Comparison of ENCODE assay signal across 21 cellular contexts in genomic region chr18:49189772-49190171, GRCh38.
DNase-seq lines count a peak whose midpoint lies in the region; ATAC-seq and TF ChIP-seq lines count a peak whose summit lies in the region.
"Had no signal": no experiment of that assay in that cellular context is flagged by ENCODE, and none has a peak within 500 bp of the region (broad histone marks: within the 10 kb centered on the region; RNA-seq: fewer than 3 reads in every experiment).

No MANE protein-coding gene starts in this region.

- H3K4me3 ChIP-seq in choroid plexus epithelial cell (ENCODE audit: low read depth, low read length) = no peak overlapping the region
- H3K4me3 ChIP-seq: left lung, prostate gland, upper lobe of right lung had no signal

- peak overlapping the region; percentile 89 for H3K27ac ChIP-seq in substantia nigra (ENCODE audit: low read depth, low read length, poor library complexity, severe bottlenecking)
- H3K27ac ChIP-seq: prostate gland, upper lobe of right lung had no signal

- ATAC-seq in HG02763 (IDR thresholded peaks at IDR 0.05; ENCODE audit: unreplicated experiment) = no peak
- ATAC-seq: left lung; stimulated activated naive CD8-positive, alpha-beta T cell treated with anti-CD3 and anti-CD28 coated beads, Interleukin-15, Interleukin-2, amounts not matched to agents 100 U/mL and 50 U/mL, for 24 hours; upper lobe of right lung had no signal

- no peak for TF ChIP-seq CTCF in choroid plexus epithelial cell (conservative IDR thresholded peaks at IDR 0.05; ENCODE audit: low read depth, low read length)

- DNase-seq in HCEC 1CT (peak; percentile 31), choroid plexus epithelial cell (ENCODE audit: low read depth) (peak; percentile 53), iris pigment epithelial cell (ENCODE audit: low read depth) (peak; percentile 31), substantia nigra (lab: John Stamatoyannopoulos, UW) (no peak), GF-D8 (lab: John Stamatoyannopoulos, UW) (no peak), activated gamma-delta T cell (lab: John Stamatoyannopoulos, UW) (no peak)
- DNase-seq: activated CD4-positive, alpha-beta T cell treated with anti-CD3 and anti-CD28 coated beads for 4 hours; erythroblast; glutamatergic neuron; KG1; left lung; MV-4-11; NCI-H1694 treated with DMSO at 0.1 percent for 48 hours; NCI-H774; Right ventricle myocardium superior; small intestine; stimulated activated CD4-positive, alpha-beta T cell treated with anti-CD3 and anti-CD28 coated beads, Interleukin-2, amount 100 ng/mL, for 48 hours; stimulated activated naive CD8-positive, alpha-beta T cell treated with anti-CD3 and anti-CD28 coated beads, Interleukin-15, Interleukin-2, amounts not matched to agents 100 U/mL and 50 U/mL, for 24 hours; upper lobe of right lung had no signal

Comparison
In these comparisons a context has a peak if more than half of its experiments do, and no peak if none do; other contexts are left out.
1. DNase-seq: peak in HCEC 1CT (single experiment), choroid plexus epithelial cell (single experiment) and iris pigment epithelial cell (single experiment); none in substantia nigra (0 of 49), GF-D8 (single experiment) and activated gamma-delta T cell (single experiment).